In genomic region chr3:57007513-57008415, GRCh38 we compare ENCODE assay signal across 8 cellular contexts. TPM values are rescaled to one million over a fixed set of nuclear protein-coding genes. Genes with fewer than 3 reads are reported as not detected.
DNase-seq lines count a peak whose midpoint lies in the region; ATAC-seq and TF ChIP-seq lines count a peak whose summit lies in the region.

No MANE protein-coding gene starts in this region.

- peaks cover 20% of the 10 kb centered on the region for H3K4me1 ChIP-seq in DND-41 (ENCODE audit: insufficient read depth, low read length)
- peaks cover 35% of the 10 kb centered on the region for H3K4me1 ChIP-seq in RWPE2 (ENCODE audit: insufficient read depth, poor library complexity, severe bottlenecking)
- H3K4me1 ChIP-seq in esophagus muscularis mucosa: peaks cover 33 to 81% (median 68%) of the 10 kb centered on the region in 4 donors
- peaks cover 9% of the 10 kb centered on the region for H3K4me1 ChIP-seq in neural progenitor cell

- H3K27me3 Mint-ChIP-seq in neural progenitor cell (ENCODE audit: insufficient read depth, low read depth): no peaks in the 10 kb centered on the region

- H4K20me1 ChIP-seq in DND-41 (ENCODE audit: insufficient read depth, low read length) (no peaks in the 10 kb centered on the region), neural progenitor cell (ENCODE audit: low read depth) (no peaks in the 10 kb centered on the region)

- H3K36me3 ChIP-seq in DND-41 (ENCODE audit: insufficient read depth, low read length) (no peaks in the 10 kb centered on the region), RWPE2 (ENCODE audit: low read depth) (no peaks in the 10 kb centered on the region), esophagus muscularis mucosa (no peaks in the 10 kb centered on the region), neural progenitor cell (no peaks in the 10 kb centered on the region)

- peak; percentile 78 for DNase-seq in DND-41
- DNase-seq in RWPE2 (ENCODE audit: low spot score): no peak
- peak; percentile 97 for DNase-seq in esophagus muscularis mucosa (ENCODE audit: extremely low spot score)
- DNase-seq in neural progenitor cell (ENCODE audit: low spot score): no peak
- no peak for DNase-seq in activated effector memory CD4-positive, alpha-beta T cell treated with Interleukin-2 at 50 U/mL for 16 hours

- H3K9me3 ChIP-seq in DND-41 (ENCODE audit: insufficient read depth, low read length, severe bottlenecking) (no peaks in the 10 kb centered on the region), RWPE2 (ENCODE audit: severe bottlenecking) (no peaks in the 10 kb centered on the region), esophagus muscularis mucosa (no peaks in the 10 kb centered on the region), neural progenitor cell (ENCODE audit: low read depth) (no peaks in the 10 kb centered on the region)

- H3K9ac ChIP-seq in DND-41 (ENCODE audit: low read depth, low read length) (peak overlapping the region; percentile 16; the same call in 1 of the 2 replicates), neural progenitor cell (no peak overlapping the region)

- H3K4me3 ChIP-seq in DND-41 (ENCODE audit: low read depth in 1 of 2, low read length in 2 of 2) (no peak overlapping the region), RWPE2 (ENCODE audit: severe bottlenecking) (no peak overlapping the region), esophagus muscularis mucosa (peak overlapping the region; percentile 5 to 30 (median 16)), neural progenitor cell (no peak overlapping the region)

- H3K4me3 Mint-ChIP-seq in neural progenitor cell: no peak overlapping the region

- TF ChIP-seq CTCF in DND-41 (IDR thresholded peaks at IDR 0.05; ENCODE audit: borderline replicate concordance, extremely low read depth, low read length, poor library complexity, severe bottlenecking) (no peak), RWPE2 (IDR thresholded peaks at IDR 0.05; ENCODE audit: poor library complexity, severe bottlenecking) (no peak), esophagus muscularis mucosa (IDR thresholded peaks at IDR 0.05) (no peak), neural progenitor cell (IDR thresholded peaks at IDR 0.05) (no peak)

- peak overlapping the region; percentile 28 for H3K4me2 ChIP-seq in DND-41 (ENCODE audit: insufficient read depth, low read length)
- no peak overlapping the region for H3K4me2 ChIP-seq in neural progenitor cell

- ATAC-seq in DND-41 (ENCODE audit: insufficient read depth, low read depth) (peak; percentile 99), RWPE2 (ENCODE audit: low read depth) (peak; percentile 76), HG03097 (IDR thresholded peaks at IDR 0.05; ENCODE audit: low FRiP score, unreplicated experiment) (no peak), GM19463 (IDR thresholded peaks at IDR 0.05; ENCODE audit: unreplicated experiment) (no peak), GM21447 (IDR thresholded peaks at IDR 0.05; ENCODE audit: unreplicated experiment) (no peak)

- no peaks in the 10 kb centered on the region for H3K36me3 Mint-ChIP-seq in neural progenitor cell

- WGBS in esophagus muscularis mucosa: 18% methylated on average over 17 of the region's 18 CpGs

- H3K27ac ChIP-seq in DND-41 (ENCODE audit: low read length) (peak overlapping the region; percentile 64), RWPE2 (ENCODE audit: poor library complexity, severe bottlenecking) (peak overlapping the region; percentile 90), esophagus muscularis mucosa (replicated peaks in 1 of 4) (peak overlapping the region; percentile 74 to 86 (median 79)), neural progenitor cell (no peak overlapping the region)

- H2AFZ ChIP-seq in DND-41 (ENCODE audit: low read depth, low read length) (peak overlapping the region; percentile 54), neural progenitor cell (replicated peaks) (no peak overlapping the region)

- H3K27ac Mint-ChIP-seq in neural progenitor cell: peak overlapping the region; percentile 74

- H3K27me3 ChIP-seq in DND-41 (ENCODE audit: insufficient read depth, low read length, poor library complexity) (peaks cover 5% of the 10 kb centered on the region), RWPE2 (ENCODE audit: insufficient read depth, poor library complexity, severe bottlenecking) (no peaks in the 10 kb centered on the region), esophagus muscularis mucosa (no peaks in the 10 kb centered on the region), neural progenitor cell (no peaks in the 10 kb centered on the region)

- peaks cover 26% of the 10 kb centered on the region for H3K4me1 Mint-ChIP-seq in neural progenitor cell

- no peaks in the 10 kb centered on the region for H3K79me2 ChIP-seq in DND-41 (ENCODE audit: insufficient read depth, low read length)
- no peaks in the 10 kb centered on the region for H3K79me2 ChIP-seq in neural progenitor cell (ENCODE audit: low read depth)

- no peaks in the 10 kb centered on the region for H3F3A ChIP-seq in neural progenitor cell (ENCODE audit: low read depth)

- TF ChIP-seq POLR2A in esophagus muscularis mucosa (IDR thresholded peaks at IDR 0.05; ENCODE audit: low read depth): no peak

- peak; percentile 65 for TF ChIP-seq EP300 in esophagus muscularis mucosa (IDR thresholded peaks at IDR 0.05)

- H3K9me3 Mint-ChIP-seq in neural progenitor cell: peaks cover 3% of the 10 kb centered on the region

- intact Hi-C loops in esophagus muscularis mucosa (cut with DNase I): loop anchor here (5.0 kb wide), 1 partner anchor 60 kb away; no protein-coding TSS in a partner anchor

RNA-seq across cellular contexts. Expression of gene SPATA12, which starts 52.7 kb away (rescaled TPM):
- total RNA-seq in esophagus muscularis mucosa: under 1 TPM in 1 of 4 donors, not detected in 3; 0.13 TPM
- 0.12 and 0.17 TPM in 2 replicates for total RNA-seq in neural progenitor cell (ENCODE audit: low replicate concordance)

Comparison
In these comparisons a context has a peak if more than half of its experiments do, and no peak if none do; other contexts are left out.
1. ATAC-seq: peak in DND-41 (single experiment) and RWPE2 (single experiment); none in HG03097 (single experiment), GM19463 (single experiment) and GM21447 (single experiment).
2. DNase-seq: peak in DND-41 (single experiment) and esophagus muscularis mucosa (single experiment); none in RWPE2 (single experiment), neural progenitor cell (single experiment) and activated effector memory CD4-positive, alpha-beta T cell treated with Interleukin-2 at 50 U/mL for 16 hours (single experiment).
3. H3K4me3 ChIP-seq: peak in esophagus muscularis mucosa (4 of 4); none in DND-41 (0 of 2), RWPE2 (single experiment) and neural progenitor cell (single experiment).